18 cellular contexts compared by ENCODE assay signal in genomic region chr6:170136541-170137175, GRCh38.
DNase-seq lines count a peak whose midpoint lies in the region; ATAC-seq and TF ChIP-seq lines count a peak whose summit lies in the region.
"Had no signal": no experiment of that assay in that cellular context is flagged by ENCODE, and none has a peak within 500 bp of the region (broad histone marks: within the 10 kb centered on the region; RNA-seq: fewer than 3 reads in every experiment).

No MANE protein-coding gene starts in this region.

- H3K27ac ChIP-seq in Peyer's patch (peak overlapping the region in 2 of 4 donors; percentile 56 to 75), cingulate gyrus (ENCODE audit: low read depth, low read length) (peak overlapping the region; percentile 75), temporal lobe (ENCODE audit: low read depth, low read length) (peak overlapping the region; percentile 59)
- H3K27ac ChIP-seq: hepatocyte, WERI-Rb-1 had no signal

- peaks cover 0 to 11% of the 10 kb centered on the region in 2 donors for H3K4me1 Mint-ChIP-seq in natural killer cell treated with Interleukin-12 subunit alpha and Interleukin-12 subunit beta and Interleukin-15 and Interleukin-18, amount 100 ng/mL, for 72 hours (ENCODE audit: low read depth in 2 of 2)
- H3K4me1 Mint-ChIP-seq in activated CD4-positive, alpha-beta T cell treated with anti-CD3 and anti-CD28 coated beads, Interleukin-2, amount 10 ng/mL, durations not matched to agents 7 days and 5 days, result no peaks in the 10 kb centered on the region

- TF ChIP-seq CTCF in Peyer's patch (IDR thresholded peaks at IDR 0.05), result no peak

- CTCF ChIA-PET in activated CD4-positive, alpha-beta T cell treated with anti-CD3 and anti-CD28 coated beads, Interleukin-2, amount 10 ng/mL, durations not matched to agents 7 days and 5 days (lab: Charles Lee), result no interaction called here

- ATAC-seq in natural killer cell treated with Interleukin-12 subunit alpha and Interleukin-12 subunit beta and Interleukin-15 and Interleukin-18, amount 100 ng/mL, for 72 hours, result no peak
- ATAC-seq in GM18861 (IDR thresholded peaks at IDR 0.05; ENCODE audit: unreplicated experiment), result no peak
- ATAC-seq: GM12878, Panc1 had no signal

- no peaks in the 10 kb centered on the region for H3K36me3 ChIP-seq in Peyer's patch
- H3K36me3 ChIP-seq: WERI-Rb-1 had no signal

- no peaks in the 10 kb centered on the region for H3K4me1 ChIP-seq in Peyer's patch

- no peaks in the 10 kb centered on the region for H3K27me3 Mint-ChIP-seq in natural killer cell treated with Interleukin-12 subunit alpha and Interleukin-12 subunit beta and Interleukin-15 and Interleukin-18, amount 100 ng/mL, for 72 hours
- H3K27me3 Mint-ChIP-seq in activated CD4-positive, alpha-beta T cell treated with anti-CD3 and anti-CD28 coated beads, Interleukin-2, amount 10 ng/mL, durations not matched to agents 7 days and 5 days, result no peaks in the 10 kb centered on the region

- DNase-seq in Peyer's patch, result peak in 2 of 3 donors; percentile 32 to 42
- DNase-seq in natural killer cell treated with Interleukin-12 subunit alpha and Interleukin-12 subunit beta and Interleukin-15 and Interleukin-18, amount 100 ng/mL, for 72 hours (ENCODE audit: low spot score), result peak; percentile 46
- DNase-seq in stimulated activated CD4-positive, alpha-beta T cell treated with anti-CD3 and anti-CD28 coated beads, Interleukin-2, amount 100 ng/mL, for 24 hours, result no peak
- DNase-seq in activated CD4-positive, alpha-beta T cell treated with anti-CD3 and anti-CD28 coated beads, Interleukin-2, amount 10 ng/mL, durations not matched to agents 7 days and 5 days, result no peak
- DNase-seq: erythroblast, NCI-H146, NCI-H69, small intestine, SW 1271, WERI-Rb-1 had no signal

- no peak for TF ChIP-seq POLR2A in Peyer's patch (IDR thresholded peaks at IDR 0.05)

- no peak overlapping the region for H3K4me3 Mint-ChIP-seq in natural killer cell treated with Interleukin-12 subunit alpha and Interleukin-12 subunit beta and Interleukin-15 and Interleukin-18, amount 100 ng/mL, for 72 hours
- H3K4me3 Mint-ChIP-seq in activated CD4-positive, alpha-beta T cell treated with anti-CD3 and anti-CD28 coated beads, Interleukin-2, amount 10 ng/mL, durations not matched to agents 7 days and 5 days, result no peak overlapping the region
- H3K4me3 Mint-ChIP-seq: CD4-positive, alpha-beta T cell; nephron had no signal

- no peak overlapping the region for H3K27ac Mint-ChIP-seq in natural killer cell treated with Interleukin-12 subunit alpha and Interleukin-12 subunit beta and Interleukin-15 and Interleukin-18, amount 100 ng/mL, for 72 hours
- H3K27ac Mint-ChIP-seq in activated CD4-positive, alpha-beta T cell treated with anti-CD3 and anti-CD28 coated beads, Interleukin-2, amount 10 ng/mL, durations not matched to agents 7 days and 5 days, result no peak overlapping the region
- H3K27ac Mint-ChIP-seq: CD4-positive, alpha-beta T cell had no signal

- no peaks in the 10 kb centered on the region for H3K27me3 ChIP-seq in Peyer's patch
- H3K27me3 ChIP-seq: hepatocyte had no signal

- H3K9me3 Mint-ChIP-seq in natural killer cell treated with Interleukin-12 subunit alpha and Interleukin-12 subunit beta and Interleukin-15 and Interleukin-18, amount 100 ng/mL, for 72 hours, result no peaks in the 10 kb centered on the region
- H3K9me3 Mint-ChIP-seq in activated CD4-positive, alpha-beta T cell treated with anti-CD3 and anti-CD28 coated beads, Interleukin-2, amount 10 ng/mL, durations not matched to agents 7 days and 5 days, result no peaks in the 10 kb centered on the region
- H3K9me3 Mint-ChIP-seq: CD4-positive, alpha-beta T cell had no signal

- POLR2A ChIA-PET in activated CD4-positive, alpha-beta T cell treated with anti-CD3 and anti-CD28 coated beads, Interleukin-2, amount 10 ng/mL, durations not matched to agents 7 days and 5 days (lab: Charles Lee), result no interaction called here

- H3K9me3 ChIP-seq in Peyer's patch, result no peaks in the 10 kb centered on the region

- H3K4me3 ChIP-seq in Peyer's patch, result no peak overlapping the region
- H3K4me3 ChIP-seq: GM12878, hepatocyte had no signal

- H3K36me3 Mint-ChIP-seq in natural killer cell treated with Interleukin-12 subunit alpha and Interleukin-12 subunit beta and Interleukin-15 and Interleukin-18, amount 100 ng/mL, for 72 hours, result no peaks in the 10 kb centered on the region
- no peaks in the 10 kb centered on the region for H3K36me3 Mint-ChIP-seq in activated CD4-positive, alpha-beta T cell treated with anti-CD3 and anti-CD28 coated beads, Interleukin-2, amount 10 ng/mL, durations not matched to agents 7 days and 5 days (ENCODE audit: low read depth)

Comparison
In these comparisons a context has a peak if more than half of its experiments do, and no peak if none do; other contexts are left out.
1. DNase-seq: peak in Peyer's patch (2 of 3) and natural killer cell treated with Interleukin-12 subunit alpha and Interleukin-12 subunit beta and Interleukin-15 and Interleukin-18, amount 100 ng/mL, for 72 hours (single experiment); none in stimulated activated CD4-positive, alpha-beta T cell treated with anti-CD3 and anti-CD28 coated beads, Interleukin-2, amount 100 ng/mL, for 24 hours (0 of 2) and activated CD4-positive, alpha-beta T cell treated with anti-CD3 and anti-CD28 coated beads, Interleukin-2, amount 10 ng/mL, durations not matched to agents 7 days and 5 days (single experiment).